19 cellular contexts compared by ENCODE assay signal in the genomic region with DNA sequence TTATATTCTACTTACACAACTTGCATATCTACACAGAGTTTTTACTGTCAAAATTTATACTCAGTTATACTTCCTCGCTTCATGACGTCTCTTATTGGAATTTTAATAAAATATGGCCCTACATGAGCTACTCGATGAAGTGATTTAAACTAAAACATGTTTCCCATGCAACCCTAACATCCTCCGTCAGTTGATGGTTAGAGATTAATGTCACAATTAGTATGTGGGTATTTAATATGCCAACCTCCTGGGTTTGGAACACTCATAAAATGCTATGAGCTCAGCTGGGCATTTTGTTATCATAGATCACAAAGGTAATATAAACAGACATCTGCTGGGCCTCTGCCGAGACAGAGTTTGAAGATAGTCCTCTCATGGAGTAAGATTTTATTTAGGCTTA.
"Had no signal": no experiment of that assay in that cellular context is flagged by ENCODE, and none has a peak within 500 bp of the region (broad histone marks: within the 10 kb centered on the region; RNA-seq: fewer than 3 reads in every experiment).

No MANE protein-coding gene starts in this region.

- ATAC-seq: left ventricle myocardium superior; lower lobe of right lung; natural killer cell; psoas muscle; right cardiac atrium; stimulated activated effector memory CD8-positive, alpha-beta T cell treated with anti-CD3 and anti-CD28 coated beads, Interleukin-12 subunit alpha, Interleukin-12 subunit beta, amount 100 ng/mL, for 72 hours had no signal

- H3K36me3 Mint-ChIP-seq: natural killer cell; stimulated activated effector memory CD8-positive, alpha-beta T cell treated with anti-CD3 and anti-CD28 coated beads, Interleukin-12 subunit alpha, Interleukin-12 subunit beta, amount 100 ng/mL, for 72 hours had no signal

- H3K4me1 Mint-ChIP-seq: natural killer cell; stimulated activated effector memory CD8-positive, alpha-beta T cell treated with anti-CD3 and anti-CD28 coated beads, Interleukin-12 subunit alpha, Interleukin-12 subunit beta, amount 100 ng/mL, for 72 hours had no signal

- DNase-seq: dermis blood vessel endothelial cell; effector memory CD4-positive, alpha-beta T cell; foreskin melanocyte; left ventricle myocardium superior; lower lobe of right lung; natural killer cell; occipital lobe; ovary; posterior cingulate gyrus; psoas muscle; right cardiac atrium; sigmoid colon; stimulated activated CD4-positive, alpha-beta T cell treated with anti-CD3 and anti-CD28 coated beads, Interleukin-2, amount 100 ng/mL, for 24 hours; stimulated activated CD4-positive, alpha-beta T cell treated with anti-CD3 and anti-CD28 coated beads, Interleukin-4, amount 100 ng/mL, for 24 hours; stimulated activated naive CD4-positive, alpha-beta T cell treated with Interleukin-2 at 50 U/mL for 16 hours; stomach; thyroid gland; trophoblast cell had no signal

- H3K27ac Mint-ChIP-seq: natural killer cell; stimulated activated effector memory CD8-positive, alpha-beta T cell treated with anti-CD3 and anti-CD28 coated beads, Interleukin-12 subunit alpha, Interleukin-12 subunit beta, amount 100 ng/mL, for 72 hours had no signal

- H3K4me3 Mint-ChIP-seq: natural killer cell; stimulated activated effector memory CD8-positive, alpha-beta T cell treated with anti-CD3 and anti-CD28 coated beads, Interleukin-12 subunit alpha, Interleukin-12 subunit beta, amount 100 ng/mL, for 72 hours had no signal
